16 cellular contexts compared by ENCODE assay signal in genomic region chr7:46972205-46972604, GRCh38.
DNase-seq lines count a peak whose midpoint lies in the region; ATAC-seq and TF ChIP-seq lines count a peak whose summit lies in the region.
"Had no signal": no experiment of that assay in that cellular context is flagged by ENCODE, and none has a peak within 500 bp of the region (broad histone marks: within the 10 kb centered on the region; RNA-seq: fewer than 3 reads in every experiment).

No MANE protein-coding gene starts in this region.

- H4K5ac ChIP-seq in IMR-90 (ENCODE audit: low read depth, low read length) = peak overlapping the region; percentile 84

- H2AK5ac ChIP-seq in IMR-90 (ENCODE audit: low read depth, low read length) = 0 out of 2 replicates have a peak overlapping the region, but pooled peaks have one; percentile 49

- H3K4ac ChIP-seq in IMR-90 (ENCODE audit: low read depth, low read length) = peak overlapping the region; percentile 93

- DNase-seq in AG10803 (ENCODE audit: low read depth) (peak; percentile 86), IMR-90 (peak; percentile 82), cardiac fibroblast (ENCODE audit: low read depth in 2 of 2) (peak; percentile 72 to 85), kidney tubule cell (ENCODE audit: low spot score) (peak; percentile 88), NCI-H1930 (lab: John Stamatoyannopoulos, UW) (no peak), DMS 273 (lab: John Stamatoyannopoulos, UW; ENCODE audit: unreplicated experiment) (no peak), heart right ventricle (no peak)
- DNase-seq: activated T-cell treated with anti-CD3 and anti-CD28 coated beads, Interleukin-2, amount 50 U/mL, for 48 hours; CD4-positive, CD25-positive, alpha-beta regulatory T cell; GOT3; NCI-H446 treated with DMSO at 0.1 percent for 48 hours; SHP77; stimulated activated CD8-positive, alpha-beta memory T cell treated with anti-CD3 and anti-CD28 coated beads, Interleukin-4, amount 100 ng/mL, for 48 hours; upper lobe of left lung had no signal

- H2AFZ ChIP-seq in IMR-90 (replicated peaks; ENCODE audit: low read length, poor library complexity) = peak overlapping the region; percentile 89

- H3K9me1 ChIP-seq in IMR-90 (ENCODE audit: insufficient read depth, low read length) = no peaks in the 10 kb centered on the region

- H3K27me3 ChIP-seq in IMR-90 (ENCODE audit: control insufficient read depth, insufficient read depth, low read length) = no peaks in the 10 kb centered on the region
- no peaks in the 10 kb centered on the region for H3K27me3 ChIP-seq in heart right ventricle
- H3K27me3 ChIP-seq: upper lobe of left lung had no signal

- in situ Hi-C loops in IMR-90 (cut with MboI; ENCODE audit: low sequenced_read_pairs) = no loop called here

- dilution Hi-C loops in IMR-90 (cut with HindIII; ENCODE audit: low sequenced_read_pairs, unreplicated experiment) = no loop called here

- H3K36me3 ChIP-seq in IMR-90 (ENCODE audit: control insufficient read depth, insufficient read depth, low read length) (no peaks in the 10 kb centered on the region), heart right ventricle (no peaks in the 10 kb centered on the region)
- H3K36me3 ChIP-seq: upper lobe of left lung had no signal

- no peak overlapping the region for H2AK9ac ChIP-seq in IMR-90 (replicated peaks; ENCODE audit: low read depth, low read length, poor library complexity)

- H3K27ac ChIP-seq in IMR-90 (ENCODE audit: insufficient read depth, low read length) (peak overlapping the region; percentile 65; the same call in 1 of the 2 replicates), heart right ventricle (no peak overlapping the region)
- H3K27ac ChIP-seq: upper lobe of left lung had no signal

- H2BK15ac ChIP-seq in IMR-90 (ENCODE audit: low read depth, low read length) = peak overlapping the region; percentile 39; the same call in 1 of the 3 replicates

- ATAC-seq in IMR-90 (ENCODE audit: low read depth) (peak; percentile 95), GM19328 (IDR thresholded peaks at IDR 0.05; ENCODE audit: unreplicated experiment) (no peak), heart right ventricle (no peak)
- ATAC-seq: activated CD4-positive, CD25-positive, alpha-beta regulatory T cell treated with anti-CD3 and anti-CD28 coated beads, Interleukin-2, amount 50 U/mL, for 24 hours had no signal

- H3K18ac ChIP-seq in IMR-90 (ENCODE audit: low read depth, low read length) = peak overlapping the region; percentile 97

- TF ChIP-seq POLR2A in IMR-90 (IDR thresholded peaks at IDR 0.05; ENCODE audit: low read depth, low read length) = no peak

- peak overlapping the region; percentile 97 for H2BK20ac ChIP-seq in IMR-90 (ENCODE audit: low read depth, low read length)

- POLR2A ChIA-PET in IMR-90 (lab: Charles Lee; ENCODE audit: unreplicated experiment) = no interaction called here

- H4K91ac ChIP-seq in IMR-90 (ENCODE audit: insufficient read depth, low read depth, low read length) = peak overlapping the region; percentile 82

- H3K4me2 ChIP-seq in IMR-90 (ENCODE audit: low read depth, low read length) = no peak overlapping the region; the same call in 1 of the 2 replicates

- H3K9ac ChIP-seq in IMR-90 (ENCODE audit: low read depth, low read length) = no peak overlapping the region

- H4K20me1 ChIP-seq in IMR-90 (ENCODE audit: insufficient read depth, low read length) = no peaks in the 10 kb centered on the region

- intact Hi-C loops in IMR-90 (cut with micrococcal nuclease) = no loop called here
- intact Hi-C loops in heart right ventricle (cut with DNase I) = no loop called here

- H3K4me1 ChIP-seq in IMR-90 (ENCODE audit: control insufficient read depth, insufficient read depth, low read length) (no peaks in the 10 kb centered on the region), heart right ventricle (no peaks in the 10 kb centered on the region)
- H3K4me1 ChIP-seq: upper lobe of left lung had no signal

- H3K9me3 ChIP-seq in IMR-90 (ENCODE audit: control insufficient read depth, insufficient read depth, low read length) = no peaks in the 10 kb centered on the region
- H3K9me3 ChIP-seq in heart right ventricle = peaks cover 0 to 11% (median 3%) of the 10 kb centered on the region in 11 donors
- H3K9me3 ChIP-seq: upper lobe of left lung had no signal

- H4K8ac ChIP-seq in IMR-90 (ENCODE audit: low read depth in 2 of 2, low read length in 2 of 2) = peak overlapping the region in 1 of 2 experiments; percentile 94; a peak in 2 of 4 replicates

- TF ChIP-seq CTCF in AG10803 (conservative IDR thresholded peaks at IDR 0.05; ENCODE audit: low read length) (no peak), IMR-90 (conservative IDR thresholded peaks at IDR 0.05; ENCODE audit: low read depth, low read length) (no peak), cardiac fibroblast (IDR thresholded peaks at IDR 0.05; ENCODE audit: low read depth, low read length) (no peak), heart right ventricle (IDR thresholded peaks at IDR 0.05) (no peak)

- WGBS in IMR-90 (ENCODE audit: extremely low coverage in 2 of 2, insufficient read length in 1 of 2), 2 experiments = no CpG with 5 or more reads among the region's 3 CpGs
- 90 to 92% methylated on average over 3 of the region's 3 CpGs for WGBS in heart right ventricle, 2 donors

- H3K56ac ChIP-seq in IMR-90 (ENCODE audit: extremely low read depth, insufficient read depth, low read length) = no peak overlapping the region

- H3K4me3 ChIP-seq in AG10803 (ENCODE audit: low read length) (no peak overlapping the region), IMR-90 (ENCODE audit: insufficient read depth, low read depth, low read length) (no peak overlapping the region), cardiac fibroblast (replicated peaks in 1 of 2; ENCODE audit: low read depth in 2 of 2, low read length in 2 of 2) (no peak overlapping the region), heart right ventricle (no peak overlapping the region)
- H3K4me3 ChIP-seq: upper lobe of left lung had no signal

- no peak overlapping the region for H3K23ac ChIP-seq in IMR-90 (ENCODE audit: low read depth, low read length)

- CTCF ChIA-PET in IMR-90 (lab: Yijun Ruan, JAX) = interaction anchor here (0.8 kb wide), 1 partner anchor 11 kb away, joined by 4 read pairs; no protein-coding TSS in a partner anchor

- BruUV-seq in IMR-90 (replicated peaks; lab: Mats Ljungman, UMichigan) = no TSS peak

- H2BK120ac ChIP-seq in IMR-90 (ENCODE audit: low read depth, low read length) = peak overlapping the region; percentile 93

- H3K79me1 ChIP-seq in IMR-90 (ENCODE audit: low read depth in 1 of 2, low read length in 2 of 2) = no peaks in the 10 kb centered on the region

- H3K14ac ChIP-seq in IMR-90 (replicated peaks; ENCODE audit: low read depth, low read length) = peak overlapping the region; percentile 85; the same call in 1 of the 2 replicates

- H2BK5ac ChIP-seq in IMR-90 (ENCODE audit: low read depth, low read length, poor library complexity, severe bottlenecking) = peak overlapping the region; percentile 97

- TF ChIP-seq RAD21 in IMR-90 (IDR thresholded peaks at IDR 0.05; ENCODE audit: low read length) = no peak

TF ChIP-seq in IMR-90, 13 proteins besides CTCF, POLR2A, EP300 and RAD21:
- TF ChIP-seq SMC3 (IDR thresholded peaks at IDR 0.05; ENCODE audit: low read depth, low read length) (no peak), NFE2L2 (IDR thresholded peaks at IDR 0.05; ENCODE audit: low read depth, low read length) (peak; percentile 59; the same call in 1 of the 2 replicates), FOS (IDR thresholded peaks at IDR 0.05; ENCODE audit: low read depth, low read length) (peak; percentile 45; the same call in 1 of the 2 replicates)

Comparison
In these comparisons a context has a peak if more than half of its experiments do, and no peak if none do; other contexts are left out.
1. DNase-seq: peak in AG10803 (single experiment), IMR-90 (single experiment), cardiac fibroblast (2 of 2) and kidney tubule cell (single experiment); none in NCI-H1930 (0 of 2), DMS 273 (single experiment) and heart right ventricle (0 of 2).